Comparison of ENCODE assay signal across 13 cellular contexts in genomic region chr17:29433551-29433950, GRCh38. TPM values are rescaled to one million over a fixed set of nuclear protein-coding genes. Genes with fewer than 3 reads are reported as not detected.
DNase-seq lines count a peak whose midpoint lies in the region; ATAC-seq and TF ChIP-seq lines count a peak whose summit lies in the region.
"Had no signal": no experiment of that assay in that cellular context is flagged by ENCODE, and none has a peak within 500 bp of the region (broad histone marks: within the 10 kb centered on the region; RNA-seq: fewer than 3 reads in every experiment).

No MANE protein-coding gene starts in this region.

- peaks cover 13% of the 10 kb centered on the region for H3K36me3 Mint-ChIP-seq in CD4-positive, CD25-positive, alpha-beta regulatory T cell
- peaks cover 21% of the 10 kb centered on the region; the same call in 2 of the 3 replicates for H3K36me3 Mint-ChIP-seq in GM23338 (ENCODE audit: low read depth)
- H3K36me3 Mint-ChIP-seq in central memory CD8-positive, alpha-beta T cell (ENCODE audit: insufficient read depth) = peaks cover 1% of the 10 kb centered on the region
- H3K36me3 Mint-ChIP-seq in mesothelial cell of epicardium = peaks cover 9% of the 10 kb centered on the region

- H3K27ac ChIP-seq in CD4-positive, CD25-positive, alpha-beta regulatory T cell (ENCODE audit: insufficient read depth, low read length, poor library complexity, severe bottlenecking) = no peak overlapping the region
- peak overlapping the region; percentile 80; the same call in 1 of the 2 replicates for H3K27ac ChIP-seq in GM23338 (ENCODE audit: low read depth)
- H3K27ac ChIP-seq: HL-60 had no signal

- no peak overlapping the region for H3K4me3 ChIP-seq in CD4-positive, CD25-positive, alpha-beta regulatory T cell (ENCODE audit: low read depth, low read length)
- no peak overlapping the region for H3K4me3 ChIP-seq in GM23338

- no peak for TF ChIP-seq CTCF in GM23338 (conservative IDR thresholded peaks at IDR 0.05; ENCODE audit: low read depth in 2 of 2)
- TF ChIP-seq CTCF in mesothelial cell of epicardium (IDR thresholded peaks at IDR 0.05; ENCODE audit: unreplicated experiment) = no peak

- no peaks in the 10 kb centered on the region for H3K9me3 ChIP-seq in CD4-positive, CD25-positive, alpha-beta regulatory T cell (ENCODE audit: control insufficient read depth in 2 of 2, low read length in 2 of 2)

- no peak for ATAC-seq in CD4-positive, CD25-positive, alpha-beta regulatory T cell (ENCODE audit: low read depth in 2 of 2)
- ATAC-seq in GM23338 = peak; percentile 59; the same call in 2 of the 3 replicates
- no peak for ATAC-seq in central memory CD8-positive, alpha-beta T cell (replicated peaks; ENCODE audit: extremely low read depth, poor library complexity, severe bottlenecking)
- no peak for ATAC-seq in activated CD4-positive, CD25-positive, alpha-beta regulatory T cell treated with anti-CD3 and anti-CD28 coated beads, Interleukin-2, amount 50 U/mL, for 24 hours

- H4K20me1 ChIP-seq in GM23338 (replicated peaks; ENCODE audit: insufficient read depth) = peaks cover 37% of the 10 kb centered on the region

- peak in 1 of 3 donors; percentile 10 for DNase-seq in CD4-positive, CD25-positive, alpha-beta regulatory T cell
- DNase-seq in GM23338 (ENCODE audit: low spot score) = peak; percentile 16
- DNase-seq in central memory CD8-positive, alpha-beta T cell (ENCODE audit: low spot score in 2 of 2) = no peak
- no peak for DNase-seq in mesothelial cell of epicardium (ENCODE audit: low spot score in 2 of 2, unreplicated experiment in 2 of 2)
- no peak for DNase-seq in AG20443 (ENCODE audit: low spot score)
- no peak for DNase-seq in GM03348 (ENCODE audit: low spot score)
- DNase-seq in activated CD4-positive, alpha-beta T cell treated with anti-CD3 and anti-CD28 coated beads for 48 hours = no peak
- DNase-seq: activated naive CD4-positive, alpha-beta T cell treated with Interleukin-2 at 50 U/mL for 16 hours; central memory CD4-positive, alpha-beta T cell; NCI-H2227 treated with DMSO at 0.1 percent for 48 hours had no signal

- H3K4me1 ChIP-seq in CD4-positive, CD25-positive, alpha-beta regulatory T cell (ENCODE audit: control insufficient read depth, insufficient read depth, low read length, poor library complexity, severe bottlenecking) = peaks cover 3% of the 10 kb centered on the region
- H3K4me1 ChIP-seq in GM23338 (ENCODE audit: insufficient read depth) = peaks cover 18% of the 10 kb centered on the region

- peaks cover 13 to 46% (median 33%) of the 10 kb centered on the region in 4 donors for H3K4me1 Mint-ChIP-seq in CD4-positive, CD25-positive, alpha-beta regulatory T cell
- H3K4me1 Mint-ChIP-seq in GM23338 (peaks cover 12% of the 10 kb centered on the region), mesothelial cell of epicardium (peaks cover 12% of the 10 kb centered on the region)
- peaks cover 36% of the 10 kb centered on the region for H3K4me1 Mint-ChIP-seq in central memory CD8-positive, alpha-beta T cell

- no peaks in the 10 kb centered on the region for H3F3A ChIP-seq in GM23338 (replicated peaks; ENCODE audit: low read depth)

- H2AFZ ChIP-seq in GM23338 = no peak overlapping the region

- H3K27ac Mint-ChIP-seq in CD4-positive, CD25-positive, alpha-beta regulatory T cell = peak overlapping the region in 2 of 3 donors; percentile 43 to 48
- H3K27ac Mint-ChIP-seq in GM23338 = peak overlapping the region; percentile 83
- peak overlapping the region; percentile 80 for H3K27ac Mint-ChIP-seq in central memory CD8-positive, alpha-beta T cell (ENCODE audit: low read depth)
- peak overlapping the region; percentile 72 for H3K27ac Mint-ChIP-seq in mesothelial cell of epicardium
- H3K27ac Mint-ChIP-seq: T-helper 1 cell treated with Interleukin-12 subunit alpha and Interleukin-12 subunit beta and Interleukin-4 antibody, amounts not matched to agents 30 μg/mL and 1 μg/mL, for 36 hours had no signal

- H3K27me3 Mint-ChIP-seq in CD4-positive, CD25-positive, alpha-beta regulatory T cell = no peaks in the 10 kb centered on the region
- peaks cover 6% of the 10 kb centered on the region for H3K27me3 Mint-ChIP-seq in GM23338 (ENCODE audit: insufficient read depth, low read depth, poor library complexity)
- H3K27me3 Mint-ChIP-seq in central memory CD8-positive, alpha-beta T cell = no peaks in the 10 kb centered on the region
- H3K27me3 Mint-ChIP-seq in mesothelial cell of epicardium (ENCODE audit: low read depth) = no peaks in the 10 kb centered on the region

- H3K79me2 ChIP-seq in GM23338 (replicated peaks; ENCODE audit: insufficient read depth) = peaks cover 100% of the 10 kb centered on the region

- H3K4me2 ChIP-seq in GM23338 = peak overlapping the region; percentile 64; the same call in 1 of the 2 replicates

- no peaks in the 10 kb centered on the region for H3K9me2 ChIP-seq in GM23338 (ENCODE audit: insufficient read depth)

- H3K36me3 ChIP-seq in CD4-positive, CD25-positive, alpha-beta regulatory T cell (ENCODE audit: control insufficient read depth, insufficient read depth, low read length) = no peaks in the 10 kb centered on the region
- no peaks in the 10 kb centered on the region; the same call in 1 of the 2 replicates for H3K36me3 ChIP-seq in GM23338 (ENCODE audit: insufficient read depth)

- H3K4me3 Mint-ChIP-seq in CD4-positive, CD25-positive, alpha-beta regulatory T cell = peak overlapping the region in 1 of 4 donors; percentile 14
- H3K4me3 Mint-ChIP-seq in GM23338 = no peak overlapping the region
- no peak overlapping the region for H3K4me3 Mint-ChIP-seq in central memory CD8-positive, alpha-beta T cell
- no peak overlapping the region for H3K4me3 Mint-ChIP-seq in mesothelial cell of epicardium
- H3K4me3 Mint-ChIP-seq: T-helper 1 cell treated with Interleukin-12 subunit alpha and Interleukin-12 subunit beta and Interleukin-4 antibody, amounts not matched to agents 30 μg/mL and 1 μg/mL, for 36 hours had no signal

- no peaks in the 10 kb centered on the region for H3K9me3 Mint-ChIP-seq in CD4-positive, CD25-positive, alpha-beta regulatory T cell
- no peaks in the 10 kb centered on the region for H3K9me3 Mint-ChIP-seq in GM23338
- H3K9me3 Mint-ChIP-seq in central memory CD8-positive, alpha-beta T cell = no peaks in the 10 kb centered on the region
- no peaks in the 10 kb centered on the region for H3K9me3 Mint-ChIP-seq in mesothelial cell of epicardium
- H3K9me3 Mint-ChIP-seq: T-helper 1 cell treated with Interleukin-12 subunit alpha and Interleukin-12 subunit beta and Interleukin-4 antibody, amounts not matched to agents 30 μg/mL and 1 μg/mL, for 36 hours had no signal

- no peaks in the 10 kb centered on the region for H3K27me3 ChIP-seq in CD4-positive, CD25-positive, alpha-beta regulatory T cell (ENCODE audit: control insufficient read depth, insufficient read depth, low read length)
- no peaks in the 10 kb centered on the region for H3K27me3 ChIP-seq in GM23338 (ENCODE audit: insufficient read depth)

TF ChIP-seq in GM23338, 12 proteins besides CTCF, POLR2A, EP300 and RAD21 (continues in another document):
- no peak for TF ChIP-seq CREB1 (CRISPR knock-in tag; IDR thresholded peaks at IDR 0.05; ENCODE audit: low read depth)
- TF ChIP-seq EZH2phosphoT487 (IDR thresholded peaks at IDR 0.05; ENCODE audit: unreplicated experiment) = no peak
- TF ChIP-seq POLR2AphosphoS5 (IDR thresholded peaks at IDR 0.05; ENCODE audit: low read depth) = no peak

RNA-seq across cellular contexts. Expression of gene TAOK1, which starts 43.4 kb away (rescaled TPM):
- total RNA-seq in CD4-positive, CD25-positive, alpha-beta regulatory T cell = 68.5 TPM
- polyA plus RNA-seq in CD4-positive, CD25-positive, alpha-beta regulatory T cell = 1 to 10 TPM; 2.2 to 5.2 (median 3.1) TPM
- 63.3 and 69.8 TPM in 2 replicates for total RNA-seq in GM23338 (2014; rRNA removed; shearing (Covaris generic))
- polyA plus RNA-seq in GM23338 (2016; fragmentation: Nextera tagmentation; extraction: Ambion mirVana) = 18.2 and 19.4 TPM in 2 replicates
- 84.7 to 92.1 TPM (median 86.7 TPM) in 3 replicates for total RNA-seq in mesothelial cell of epicardium
